In genomic region chr20:33676121-33676520, GRCh38 we compare ENCODE assay signal across 13 cellular contexts. TPM values are rescaled to one million over a fixed set of nuclear protein-coding genes. Genes with fewer than 3 reads are reported as not detected.
DNase-seq lines count a peak whose midpoint lies in the region; ATAC-seq and TF ChIP-seq lines count a peak whose summit lies in the region.
"Had no signal": no experiment of that assay in that cellular context is flagged by ENCODE, and none has a peak within 500 bp of the region (broad histone marks: within the 10 kb centered on the region; RNA-seq: fewer than 3 reads in every experiment).

No MANE protein-coding gene starts in this region.

- peaks cover 20% of the 10 kb centered on the region for H3K36me3 Mint-ChIP-seq in activated naive CD8-positive, alpha-beta T cell treated with anti-CD3 and anti-CD28 coated beads, Interleukin-2, amount 10 ng/mL, durations not matched to agents 7 days and 5 days
- H3K36me3 Mint-ChIP-seq in activated naive CD8-positive, alpha-beta T cell treated with anti-CD3 and anti-CD28 coated beads for 36 hours, result peaks cover 33% of the 10 kb centered on the region
- H3K36me3 Mint-ChIP-seq in type B pancreatic cell, result peaks cover 7% of the 10 kb centered on the region

- DNase-seq in activated naive CD8-positive, alpha-beta T cell treated with anti-CD3 and anti-CD28 coated beads, Interleukin-2, amount 10 ng/mL, durations not matched to agents 7 days and 5 days, result no peak
- DNase-seq in activated naive CD8-positive, alpha-beta T cell treated with anti-CD3 and anti-CD28 coated beads for 36 hours, result no peak
- DNase-seq in adipocyte (ENCODE audit: low read depth) (no peak), type B pancreatic cell (ENCODE audit: extremely low spot score, unreplicated experiment) (no peak)
- DNase-seq: activated CD4-positive, alpha-beta T cell treated with anti-CD3 and anti-CD28 coated beads for 48 hours; NCI-H1048; NCI-H524 treated with DMSO at 0.1 percent for 48 hours; SJCRH30 had no signal

- peak overlapping the region; percentile 81 for H3K4me3 ChIP-seq in adipocyte (ENCODE audit: low read length)
- peak overlapping the region in 1 of 2 donors; percentile 55 for H3K4me3 ChIP-seq in muscle layer of duodenum (ENCODE audit: low read depth in 1 of 2, low read length in 2 of 2)
- H3K4me3 ChIP-seq: SJCRH30 had no signal

- no peaks in the 10 kb centered on the region for H3K27me3 Mint-ChIP-seq in activated naive CD8-positive, alpha-beta T cell treated with anti-CD3 and anti-CD28 coated beads, Interleukin-2, amount 10 ng/mL, durations not matched to agents 7 days and 5 days
- no peaks in the 10 kb centered on the region for H3K27me3 Mint-ChIP-seq in activated naive CD8-positive, alpha-beta T cell treated with anti-CD3 and anti-CD28 coated beads for 36 hours
- H3K27me3 Mint-ChIP-seq in type B pancreatic cell, result no peaks in the 10 kb centered on the region

- H3K9me3 ChIP-seq in adipocyte (ENCODE audit: control insufficient read depth, low read length), result no peaks in the 10 kb centered on the region
- H3K9me3 ChIP-seq in muscle layer of duodenum (ENCODE audit: control insufficient read depth in 1 of 2, low read length in 2 of 2), result no peaks in the 10 kb centered on the region
- H3K9me3 ChIP-seq: SJCRH30 had no signal

- H3K27ac Mint-ChIP-seq in activated naive CD8-positive, alpha-beta T cell treated with anti-CD3 and anti-CD28 coated beads, Interleukin-2, amount 10 ng/mL, durations not matched to agents 7 days and 5 days, result peak overlapping the region; percentile 15
- no peak overlapping the region for H3K27ac Mint-ChIP-seq in activated naive CD8-positive, alpha-beta T cell treated with anti-CD3 and anti-CD28 coated beads for 36 hours
- peak overlapping the region; percentile 34 for H3K27ac Mint-ChIP-seq in type B pancreatic cell

- H3K4me1 Mint-ChIP-seq in activated naive CD8-positive, alpha-beta T cell treated with anti-CD3 and anti-CD28 coated beads, Interleukin-2, amount 10 ng/mL, durations not matched to agents 7 days and 5 days, result peaks cover 52% of the 10 kb centered on the region
- H3K4me1 Mint-ChIP-seq in activated naive CD8-positive, alpha-beta T cell treated with anti-CD3 and anti-CD28 coated beads for 36 hours, result peaks cover 42% of the 10 kb centered on the region
- H3K4me1 Mint-ChIP-seq in type B pancreatic cell (ENCODE audit: unreplicated experiment), result peaks cover 43% of the 10 kb centered on the region

- POLR2A ChIA-PET in activated naive CD8-positive, alpha-beta T cell treated with anti-CD3 and anti-CD28 coated beads, Interleukin-2, amount 10 ng/mL, durations not matched to agents 7 days and 5 days (lab: Charles Lee), result interaction anchor here (1.5 to 2.2 kb wide), 3 partner anchors 9 to 14 kb away, joined by 6 to 12 read pairs (median 6); partner anchors contain the start of gene ACTL10

- H3K27me3 ChIP-seq in adipocyte (replicated peaks; ENCODE audit: control insufficient read depth, insufficient read depth, low read length) (no peaks in the 10 kb centered on the region), muscle layer of duodenum (ENCODE audit: low read depth, low read length) (no peaks in the 10 kb centered on the region)
- H3K27me3 ChIP-seq: SJCRH30 had no signal

- H3K4me1 ChIP-seq in adipocyte (ENCODE audit: control insufficient read depth, insufficient read depth, low read length) (peaks cover 70% of the 10 kb centered on the region), muscle layer of duodenum (ENCODE audit: control insufficient read depth in 1 of 2, insufficient read depth in 2 of 2, low read length in 2 of 2) (peaks cover 20 to 45% of the 10 kb centered on the region in 2 donors)

- no peaks in the 10 kb centered on the region for H3K9me3 Mint-ChIP-seq in activated naive CD8-positive, alpha-beta T cell treated with anti-CD3 and anti-CD28 coated beads, Interleukin-2, amount 10 ng/mL, durations not matched to agents 7 days and 5 days
- no peaks in the 10 kb centered on the region for H3K9me3 Mint-ChIP-seq in activated naive CD8-positive, alpha-beta T cell treated with anti-CD3 and anti-CD28 coated beads for 36 hours
- H3K9me3 Mint-ChIP-seq in type B pancreatic cell, result no peaks in the 10 kb centered on the region

- no peak for TF ChIP-seq CTCF in type B pancreatic cell (conservative IDR thresholded peaks at IDR 0.05)

- ATAC-seq in activated naive CD8-positive, alpha-beta T cell treated with anti-CD3 and anti-CD28 coated beads, Interleukin-2, amount 10 ng/mL, durations not matched to agents 7 days and 5 days (ENCODE audit: low read depth), result no peak
- ATAC-seq in GM21526 (IDR thresholded peaks at IDR 0.05; ENCODE audit: low FRiP score, unreplicated experiment), result no peak
- ATAC-seq in SK-N-SH treated with all-trans-retinoic acid at 6 μM for 48 hours, result no peak
- no peak for ATAC-seq in GM21723 (IDR thresholded peaks at IDR 0.05; ENCODE audit: unreplicated experiment)

- H3K36me3 ChIP-seq in adipocyte (ENCODE audit: control insufficient read depth, insufficient read depth, low read length, severe bottlenecking), result peaks cover 6% of the 10 kb centered on the region
- H3K36me3 ChIP-seq in muscle layer of duodenum (ENCODE audit: control insufficient read depth in 1 of 2, insufficient read depth in 2 of 2, low read length in 2 of 2), result peaks cover 0 to 2% of the 10 kb centered on the region in 2 donors

- peak overlapping the region; percentile 78 for H3K27ac ChIP-seq in muscle layer of duodenum (ENCODE audit: low read length)
- H3K27ac ChIP-seq: HL-60, SJCRH30 had no signal

- H3K4me3 Mint-ChIP-seq in activated naive CD8-positive, alpha-beta T cell treated with anti-CD3 and anti-CD28 coated beads, Interleukin-2, amount 10 ng/mL, durations not matched to agents 7 days and 5 days, result no peak overlapping the region
- H3K4me3 Mint-ChIP-seq in activated naive CD8-positive, alpha-beta T cell treated with anti-CD3 and anti-CD28 coated beads for 36 hours, result no peak overlapping the region
- H3K4me3 Mint-ChIP-seq in type B pancreatic cell, result peak overlapping the region; percentile 60

- peak overlapping the region; percentile 86 for H3K9ac ChIP-seq in adipocyte (ENCODE audit: low read length)

TF ChIP-seq in SK-N-SH treated with all-trans-retinoic acid at 6 μM for 48 hours, 23 proteins besides CTCF, POLR2A, EP300 and RAD21:
- TF ChIP-seq TOX (CRISPR knock-in tag; IDR thresholded peaks at IDR 0.05; ENCODE audit: borderline replicate concordance) (no peak), TCF4 (CRISPR knock-in tag; IDR thresholded peaks at IDR 0.05; ENCODE audit: borderline replicate concordance) (no peak), BACH2 (CRISPR knock-in tag; IDR thresholded peaks at IDR 0.05; ENCODE audit: borderline replicate concordance) (no peak), PPARA (CRISPR knock-in tag; IDR thresholded peaks at IDR 0.05; ENCODE audit: borderline replicate concordance) (no peak), ZFP30 (CRISPR knock-in tag; IDR thresholded peaks at IDR 0.05) (no peak), ZNF8 (CRISPR knock-in tag; IDR thresholded peaks at IDR 0.05) (no peak), ARNTL (CRISPR knock-in tag; IDR thresholded peaks at IDR 0.05; ENCODE audit: borderline replicate concordance, low read depth) (no peak), GLIS3 (CRISPR knock-in tag; IDR thresholded peaks at IDR 0.05) (no peak)
- TF ChIP-seq, protein P1, sequence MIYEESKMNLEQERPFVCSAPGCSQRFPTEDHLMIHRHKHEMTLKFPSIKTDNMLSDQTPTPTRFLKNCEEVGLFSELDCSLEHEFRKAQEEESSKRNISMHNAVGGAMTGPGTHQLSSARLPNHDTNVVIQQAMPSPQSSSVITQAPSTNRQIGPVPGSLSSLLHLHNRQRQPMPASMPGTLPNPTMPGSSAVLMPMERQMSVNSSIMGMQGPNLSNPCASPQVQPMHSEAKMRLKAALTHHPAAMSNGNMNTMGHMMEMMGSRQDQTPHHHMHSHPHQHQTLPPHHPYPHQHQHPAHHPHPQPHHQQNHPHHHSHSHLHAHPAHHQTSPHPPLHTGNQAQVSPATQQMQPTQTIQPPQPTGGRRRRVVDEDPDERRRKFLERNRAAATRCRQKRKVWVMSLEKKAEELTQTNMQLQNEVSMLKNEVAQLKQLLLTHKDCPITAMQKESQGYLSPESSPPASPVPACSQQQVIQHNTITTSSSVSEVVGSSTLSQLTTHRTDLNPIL (CRISPR knock-in tag; IDR thresholded peaks at IDR 0.05; ENCODE audit: low read depth), result no peak

RNA-seq across cellular contexts. Expression of gene NECAB3, which starts 1.9 kb away (rescaled TPM):
- total RNA-seq in activated naive CD8-positive, alpha-beta T cell treated with anti-CD3 and anti-CD28 coated beads, Interleukin-2, amount 10 ng/mL, durations not matched to agents 7 days and 5 days, result 10 to 100 TPM; 36.3 to 37.7 TPM
- total RNA-seq in activated naive CD8-positive, alpha-beta T cell treated with anti-CD3 and anti-CD28 coated beads for 36 hours, result 10 to 100 TPM; 10.7 to 12.0 TPM
- total RNA-seq in type B pancreatic cell (ENCODE audit: low replicate concordance), result 67.4 and 68.2 TPM in 2 replicates

RNA-seq across cellular contexts. Expression of gene ACTL10, which starts 9.4 kb away (rescaled TPM):
- total RNA-seq in activated naive CD8-positive, alpha-beta T cell treated with anti-CD3 and anti-CD28 coated beads, Interleukin-2, amount 10 ng/mL, durations not matched to agents 7 days and 5 days, result 1 to 10 TPM; 4.4 to 4.9 TPM
- total RNA-seq in activated naive CD8-positive, alpha-beta T cell treated with anti-CD3 and anti-CD28 coated beads for 36 hours, result 1 to 10 TPM; 4.1 TPM
- 1.7 and 2.6 TPM in 2 replicates for total RNA-seq in type B pancreatic cell (ENCODE audit: low replicate concordance)

RNA-seq across cellular contexts. Expression of gene E2F1, which starts 10.1 kb away (rescaled TPM):
- total RNA-seq in activated naive CD8-positive, alpha-beta T cell treated with anti-CD3 and anti-CD28 coated beads, Interleukin-2, amount 10 ng/mL, durations not matched to agents 7 days and 5 days, result 10 to 100 TPM; 62.5 to 68.4 TPM
- total RNA-seq in activated naive CD8-positive, alpha-beta T cell treated with anti-CD3 and anti-CD28 coated beads for 36 hours, result 10 to 100 TPM; 76.1 to 79.6 TPM
- 20.7 and 32.8 TPM in 2 replicates for total RNA-seq in type B pancreatic cell (ENCODE audit: low replicate concordance)

RNA-seq across cellular contexts. Expression of gene C20orf144, which starts 14.0 kb away (rescaled TPM):
- total RNA-seq in activated naive CD8-positive, alpha-beta T cell treated with anti-CD3 and anti-CD28 coated beads, Interleukin-2, amount 10 ng/mL, durations not matched to agents 7 days and 5 days, result under 1 TPM; 0.39 to 0.43 TPM
- under 1 TPM; 0.10 to 0.21 TPM for total RNA-seq in activated naive CD8-positive, alpha-beta T cell treated with anti-CD3 and anti-CD28 coated beads for 36 hours
- total RNA-seq in type B pancreatic cell (ENCODE audit: low replicate concordance), result 0.29 and 0.82 TPM in 2 replicates

RNA-seq across cellular contexts. Expression of gene PXMP4, which starts 44.0 kb away (rescaled TPM):
- total RNA-seq in activated naive CD8-positive, alpha-beta T cell treated with anti-CD3 and anti-CD28 coated beads, Interleukin-2, amount 10 ng/mL, durations not matched to agents 7 days and 5 days, result 10 to 100 TPM; 13.4 to 19.2 TPM
- 1 to 10 TPM; 6.9 to 7.3 TPM for total RNA-seq in activated naive CD8-positive, alpha-beta T cell treated with anti-CD3 and anti-CD28 coated beads for 36 hours
- total RNA-seq in type B pancreatic cell (ENCODE audit: low replicate concordance), result 10.3 and 12.2 TPM in 2 replicates
